In the genomic region with DNA sequence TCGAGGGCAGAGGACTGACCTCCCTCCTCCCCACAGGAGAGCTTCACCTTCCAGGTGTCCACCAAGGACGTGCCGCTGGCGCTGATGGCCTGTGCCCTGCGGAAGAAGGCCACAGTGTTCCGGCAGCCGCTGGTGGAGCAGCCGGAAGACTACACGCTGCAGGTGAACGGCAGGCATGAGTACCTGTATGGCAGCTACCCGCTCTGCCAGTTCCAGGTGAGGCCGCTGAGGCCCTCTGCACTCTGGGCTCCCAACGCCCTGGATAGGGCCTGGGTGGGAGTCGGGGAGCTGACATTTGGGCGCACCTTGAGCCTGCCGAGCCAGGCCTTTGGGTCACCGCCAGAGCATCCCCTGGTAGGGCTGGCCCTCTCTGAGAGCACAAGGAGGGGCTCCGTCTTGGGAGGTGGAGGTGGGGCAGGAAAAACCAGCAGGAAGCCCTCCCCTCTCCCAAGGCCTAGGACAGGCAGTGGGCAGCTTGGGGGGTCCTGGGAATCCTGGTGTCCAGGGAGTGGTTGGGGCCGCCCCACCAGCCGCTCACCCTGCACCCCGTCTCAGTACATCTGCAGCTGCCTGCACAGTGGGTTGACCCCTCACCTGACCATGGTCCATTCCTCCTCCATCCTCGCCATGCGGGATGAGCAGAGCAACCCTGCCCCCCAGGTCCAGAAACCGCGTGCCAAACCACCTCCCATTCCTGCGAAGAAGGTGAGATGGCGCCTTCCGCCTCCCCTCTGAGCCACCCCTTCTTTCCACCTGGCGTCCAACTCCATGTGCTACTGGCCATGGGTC, we compare ENCODE assay signal across 10 cellular contexts.
DNase-seq lines count a peak whose midpoint lies in the region; ATAC-seq, FAIRE-seq and TF ChIP-seq lines count a peak whose summit lies in the region.
"Had no signal": no experiment of that assay in that cellular context is flagged by ENCODE, and none has a peak within 500 bp of the region (broad histone marks: within the 10 kb centered on the region; RNA-seq: fewer than 3 reads in every experiment).

No MANE protein-coding gene starts in this region.

- no TSS peak for BruUV-seq in HepG2 (replicated peaks; lab: Mats Ljungman, UMichigan)

- 72% methylated on average over 8 of the region's 29 CpGs for WGBS in HepG2 (ENCODE audit: low lambda C conversion rate)

- no peak for FAIRE-seq in HepG2 (lab: Jason Lieb, UNC)

- TF ChIP-seq CTCF in HepG2 (CRISPR knock-in tag; IDR thresholded peaks at IDR 0.05) (no peak), thoracic aorta (IDR thresholded peaks at IDR 0.05) (no peak)

- no peak overlapping the region for H2AFZ ChIP-seq in HepG2 (ENCODE audit: low read length)

- TF ChIP-seq EP300 in HepG2 (IDR thresholded peaks at IDR 0.05; ENCODE audit: low read depth in 2 of 2, low read length in 2 of 2) (no peak), HepG2 (CRISPR knock-in tag; IDR thresholded peaks at IDR 0.05; ENCODE audit: borderline replicate concordance) (no peak)

- H3K27me3 ChIP-seq in HepG2 (ENCODE audit: control insufficient read depth in 1 of 2, insufficient read depth in 2 of 2, low read length in 2 of 2): no peaks in the 10 kb centered on the region
- H3K27me3 ChIP-seq in thoracic aorta (replicated peaks; ENCODE audit: insufficient read depth): no peaks in the 10 kb centered on the region

- intact Hi-C loops in HepG2 (cut with micrococcal nuclease; ENCODE audit: unreplicated experiment): loop anchor here (1.0 kb wide), 1 partner anchor 89 kb away; no protein-coding TSS in a partner anchor

- H3K4me3 ChIP-seq in HepG2 (replicated peaks in 1 of 3; ENCODE audit: insufficient read depth in 1 of 3, low read depth in 2 of 3, low read length in 3 of 3) (peak overlapping the region; percentile 56 to 83 (median 65)), thoracic aorta (peak overlapping the region; percentile 13)

- H3K4me2 ChIP-seq in HepG2 (ENCODE audit: low read depth, low read length): peak overlapping the region; percentile 97
- H3K4me2 ChIP-seq: KMS-11 had no signal

- POLR2A ChIA-PET in HepG2 (lab: Yijun Ruan, JAX): interaction anchor here (0.9 to 3.4 kb wide), 12 partner anchors 12 to 318 kb away, joined by 3 to 35 read pairs (median 4); a partner anchor contains a TSS

- H4K20me1 ChIP-seq in HepG2 (ENCODE audit: insufficient read depth, low read length): no peaks in the 10 kb centered on the region

- H3K4me1 ChIP-seq in HepG2 (ENCODE audit: insufficient read depth, low read length) (peaks cover 42% of the 10 kb centered on the region), thoracic aorta (ENCODE audit: control insufficient read depth in 1 of 2, low read depth in 2 of 2) (peaks cover 3 to 9% of the 10 kb centered on the region in 2 donors)

- in situ Hi-C loops in HepG2 (cut with HindIII; ENCODE audit: extremely low pct_ligation_motif_present, low pct_unique_long_range_greater_than_20kb): no loop called here

- peaks cover 3 to 11% of the 10 kb centered on the region in 2 experiments; a peak in 4 of 5 replicates for H3K36me3 ChIP-seq in HepG2 (replicated peaks in 1 of 2; ENCODE audit: control insufficient read depth in 1 of 2, insufficient read depth in 2 of 2, low read length in 2 of 2)
- peaks cover 12% of the 10 kb centered on the region for H3K36me3 ChIP-seq in thoracic aorta

- H3K9me3 ChIP-seq in HepG2 (ENCODE audit: low read length): no peaks in the 10 kb centered on the region
- no peaks in the 10 kb centered on the region for H3K9me3 ChIP-seq in thoracic aorta

- ATAC-seq in HepG2: no peak
- ATAC-seq in thoracic aorta (ENCODE audit: insufficient number of reproducible peaks, low FRiP score, low read depth): no peak
- no peak for ATAC-seq in HG02588 (IDR thresholded peaks at IDR 0.05; ENCODE audit: unreplicated experiment)

- TF ChIP-seq POLR2A in HepG2 (IDR thresholded peaks at IDR 0.05; ENCODE audit: insufficient read depth in 1 of 2, low read depth in 2 of 2, low read length in 2 of 2): no peak

- H3K27ac ChIP-seq in HepG2 (ENCODE audit: extremely low read length, insufficient read depth, low read length): peak overlapping the region; percentile 97
- peak overlapping the region in 1 of 2 donors; percentile 38 for H3K27ac ChIP-seq in thoracic aorta
- H3K27ac ChIP-seq: KMS-11 had no signal

- CTCF ChIA-PET in HepG2 (lab: Yijun Ruan, JAX; ENCODE audit: low intra/inter-chr PET ratio, low total read pairs): interaction anchor here (1.3 to 2.1 kb wide), 2 partner anchors 14 to 90 kb away, joined by 5 to 12 read pairs; no protein-coding TSS in a partner anchor

- peak; percentile 52 for DNase-seq in activated T-cell treated with anti-CD3 and anti-CD28 coated beads, Interleukin-2, amount 50 U/mL, for 1 hour
- DNase-seq in activated T-cell treated with anti-CD3 and anti-CD28 coated beads for 4 hours (no peak), HepG2 (ENCODE audit: low spot score) (no peak), thoracic aorta (ENCODE audit: low spot score) (no peak), NOMO-1 treated with DMSO at 0.1 percent for 48 hours (lab: John Stamatoyannopoulos, UW; ENCODE audit: unreplicated experiment) (no peak), middle frontal gyrus (ENCODE audit: extremely low spot score, low spot score) (no peak)
- DNase-seq in activated T-cell treated with anti-CD3 and anti-CD28 coated beads, Interleukin-2, amount 50 U/mL, for 48 hours: peak; percentile 53 to 63
- DNase-seq: T1000 had no signal

- TF ChIP-seq RAD21 in HepG2 (CRISPR knock-in tag; IDR thresholded peaks at IDR 0.05): no peak

- peaks cover 16% of the 10 kb centered on the region for H3K79me2 ChIP-seq in HepG2 (ENCODE audit: insufficient read depth, low read length)

- H3K9ac ChIP-seq in HepG2 (ENCODE audit: insufficient read depth, low read depth, low read length): peak overlapping the region; percentile 87
- H3K9ac ChIP-seq: KMS-11 had no signal

TF ChIP-seq in HepG2, 621 proteins besides CTCF, POLR2A, EP300 and RAD21 (continues in another document):
- TF ChIP-seq FOXC1 (CRISPR knock-in tag; IDR thresholded peaks at IDR 0.05; ENCODE audit: borderline replicate concordance) (peak; percentile 8; the same call in 1 of the 2 replicates), ZNF569 (CRISPR knock-in tag; IDR thresholded peaks at IDR 0.05; ENCODE audit: borderline replicate concordance) (no peak), ZNF563 (CRISPR knock-in tag; IDR thresholded peaks at IDR 0.05) (0 out of 2 replicates have a peak, but pooled peaks have one; percentile 9), ZNF264 (CRISPR knock-in tag; IDR thresholded peaks at IDR 0.05) (no peak), HDAC2 (CRISPR knock-in tag; IDR thresholded peaks at IDR 0.05) (no peak), ZNF672 (CRISPR knock-in tag; IDR thresholded peaks at IDR 0.05) (no peak), ZBTB21 (CRISPR knock-in tag; IDR thresholded peaks at IDR 0.05) (no peak), ZNF33A (CRISPR knock-in tag; IDR thresholded peaks at IDR 0.05; ENCODE audit: borderline replicate concordance) (no peak), JUNB (CRISPR knock-in tag; IDR thresholded peaks at IDR 0.05; ENCODE audit: borderline replicate concordance) (no peak), BRD4 (CRISPR knock-in tag; IDR thresholded peaks at IDR 0.05) (no peak), MXD4 (CRISPR knock-in tag; IDR thresholded peaks at IDR 0.05) (no peak), ZNF619 (CRISPR knock-in tag; IDR thresholded peaks at IDR 0.05) (no peak), FOSL1 (CRISPR knock-in tag; IDR thresholded peaks at IDR 0.05; ENCODE audit: borderline replicate concordance) (no peak), ZZZ3 (CRISPR knock-in tag; IDR thresholded peaks at IDR 0.05; ENCODE audit: borderline replicate concordance) (no peak), ZBTB42 (CRISPR knock-in tag; IDR thresholded peaks at IDR 0.05) (peak; percentile 21; the same call in 1 of the 2 replicates), ZNF674 (CRISPR knock-in tag; IDR thresholded peaks at IDR 0.05; ENCODE audit: low read depth) (no peak)
- TF ChIP-seq, protein P1, sequence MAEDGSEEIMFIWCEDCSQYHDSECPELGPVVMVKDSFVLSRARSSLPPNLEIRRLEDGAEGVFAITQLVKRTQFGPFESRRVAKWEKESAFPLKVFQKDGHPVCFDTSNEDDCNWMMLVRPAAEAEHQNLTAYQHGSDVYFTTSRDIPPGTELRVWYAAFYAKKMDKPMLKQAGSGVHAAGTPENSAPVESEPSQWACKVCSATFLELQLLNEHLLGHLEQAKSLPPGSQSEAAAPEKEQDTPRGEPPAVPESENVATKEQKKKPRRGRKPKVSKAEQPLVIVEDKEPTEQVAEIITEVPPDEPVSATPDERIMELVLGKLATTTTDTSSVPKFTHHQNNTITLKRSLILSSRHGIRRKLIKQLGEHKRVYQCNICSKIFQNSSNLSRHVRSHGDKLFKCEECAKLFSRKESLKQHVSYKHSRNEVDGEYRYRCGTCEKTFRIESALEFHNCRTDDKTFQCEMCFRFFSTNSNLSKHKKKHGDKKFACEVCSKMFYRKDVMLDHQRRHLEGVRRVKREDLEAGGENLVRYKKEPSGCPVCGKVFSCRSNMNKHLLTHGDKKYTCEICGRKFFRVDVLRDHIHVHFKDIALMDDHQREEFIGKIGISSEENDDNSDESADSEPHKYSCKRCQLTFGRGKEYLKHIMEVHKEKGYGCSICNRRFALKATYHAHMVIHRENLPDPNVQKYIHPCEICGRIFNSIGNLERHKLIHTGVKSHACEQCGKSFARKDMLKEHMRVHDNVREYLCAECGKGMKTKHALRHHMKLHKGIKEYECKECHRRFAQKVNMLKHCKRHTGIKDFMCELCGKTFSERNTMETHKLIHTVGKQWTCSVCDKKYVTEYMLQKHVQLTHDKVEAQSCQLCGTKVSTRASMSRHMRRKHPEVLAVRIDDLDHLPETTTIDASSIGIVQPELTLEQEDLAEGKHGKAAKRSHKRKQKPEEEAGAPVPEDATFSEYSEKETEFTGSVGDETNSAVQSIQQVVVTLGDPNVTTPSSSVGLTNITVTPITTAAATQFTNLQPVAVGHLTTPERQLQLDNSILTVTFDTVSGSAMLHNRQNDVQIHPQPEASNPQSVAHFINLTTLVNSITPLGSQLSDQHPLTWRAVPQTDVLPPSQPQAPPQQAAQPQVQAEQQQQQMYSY (CRISPR knock-in tag; IDR thresholded peaks at IDR 0.05): no peak
- TF ChIP-seq, protein P2, sequence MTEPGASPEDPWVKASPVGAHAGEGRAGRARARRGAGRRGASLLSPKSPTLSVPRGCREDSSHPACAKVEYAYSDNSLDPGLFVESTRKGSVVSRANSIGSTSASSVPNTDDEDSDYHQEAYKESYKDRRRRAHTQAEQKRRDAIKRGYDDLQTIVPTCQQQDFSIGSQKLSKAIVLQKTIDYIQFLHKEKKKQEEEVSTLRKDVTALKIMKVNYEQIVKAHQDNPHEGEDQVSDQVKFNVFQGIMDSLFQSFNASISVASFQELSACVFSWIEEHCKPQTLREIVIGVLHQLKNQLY (CRISPR knock-in tag; IDR thresholded peaks at IDR 0.05): no peak

Comparison
In these comparisons a context has a peak if more than half of its experiments do, and no peak if none do; other contexts are left out.
1. DNase-seq: peak in activated T-cell treated with anti-CD3 and anti-CD28 coated beads, Interleukin-2, amount 50 U/mL, for 1 hour (single experiment) and activated T-cell treated with anti-CD3 and anti-CD28 coated beads, Interleukin-2, amount 50 U/mL, for 48 hours (2 of 2); none in activated T-cell treated with anti-CD3 and anti-CD28 coated beads for 4 hours (single experiment), HepG2 (single experiment), thoracic aorta (single experiment), NOMO-1 treated with DMSO at 0.1 percent for 48 hours (single experiment) and middle frontal gyrus (single experiment).